Comparison of ENCODE assay signal across 16 cellular contexts in the genomic region with DNA sequence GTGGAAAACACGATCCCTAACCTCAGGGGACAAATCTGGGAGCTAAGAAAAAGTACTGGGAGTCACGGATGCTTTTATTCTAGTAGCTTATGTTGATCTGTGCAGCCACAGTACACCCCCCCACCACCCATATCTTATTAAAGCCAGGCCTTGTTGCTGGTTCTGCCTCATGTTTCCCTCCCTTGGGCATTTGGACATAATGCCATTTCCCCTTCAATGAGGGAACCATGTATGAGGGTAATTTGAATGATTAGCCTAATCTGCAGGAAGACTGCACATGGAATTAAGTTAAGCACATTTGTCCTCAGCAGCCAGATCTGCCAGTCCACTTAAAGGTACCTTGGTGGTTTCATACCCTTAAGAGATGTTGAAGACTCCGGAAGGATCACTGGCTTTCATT.
DNase-seq lines count a peak whose midpoint lies in the region; ATAC-seq, FAIRE-seq and TF ChIP-seq lines count a peak whose summit lies in the region.
"Had no signal": no experiment of that assay in that cellular context is flagged by ENCODE, and none has a peak within 500 bp of the region (broad histone marks: within the 10 kb centered on the region; RNA-seq: fewer than 3 reads in every experiment).

No MANE protein-coding gene starts in this region.

- H3K4me3 ChIP-seq in colonic mucosa (no peak overlapping the region), pancreas (no peak overlapping the region)
- H3K4me3 ChIP-seq: mucosa of descending colon had no signal

- H3K4me3 Mint-ChIP-seq in Calu3 (ENCODE audit: low read depth, unreplicated experiment): peak overlapping the region; percentile 36
- H3K4me3 Mint-ChIP-seq: central memory CD8-positive, alpha-beta T cell; stimulated activated naive B cell treated with anti-CD40 and anti-IgM and Interleukin-4, amounts not matched to agents 10 μg/mL and 1 μg/mL and 100 μg/mL, for 72 hours had no signal

- H3K27ac ChIP-seq in colonic mucosa: peak overlapping the region; percentile 84
- peak overlapping the region; percentile 9 to 81 (median 42) for H3K27ac ChIP-seq in pancreas

- ATAC-seq in pancreas (no peak), GM18867 (IDR thresholded peaks at IDR 0.05; ENCODE audit: unreplicated experiment) (no peak), left cardiac atrium (no peak)
- ATAC-seq: stimulated activated naive B cell treated with anti-CD40 and anti-IgM and Interleukin-4, amounts not matched to agents 10 μg/mL and 1 μg/mL and 100 μg/mL, for 72 hours had no signal

- H3K27ac Mint-ChIP-seq in Calu3 (ENCODE audit: unreplicated experiment): peak overlapping the region; percentile 98
- H3K27ac Mint-ChIP-seq: stimulated activated naive B cell treated with anti-CD40 and anti-IgM and Interleukin-4, amounts not matched to agents 10 μg/mL and 1 μg/mL and 100 μg/mL, for 72 hours had no signal

- TF ChIP-seq CTCF in Calu3 (IDR thresholded peaks at IDR 0.05; ENCODE audit: unreplicated experiment) (no peak), colonic mucosa (IDR thresholded peaks at IDR 0.05) (no peak), pancreas (IDR thresholded peaks at IDR 0.05) (no peak)

- no peaks in the 10 kb centered on the region for H3K9me3 ChIP-seq in colonic mucosa
- no peaks in the 10 kb centered on the region for H3K9me3 ChIP-seq in pancreas
- H3K9me3 ChIP-seq: mucosa of descending colon had no signal

- no peak for TF ChIP-seq POLR2A in GM12891 (IDR thresholded peaks at IDR 0.05; ENCODE audit: low read depth, low read length)

- peak overlapping the region in 1 of 2 donors; percentile 72 for H3K9ac ChIP-seq in colonic mucosa (ENCODE audit: low read depth in 2 of 2, low read length in 2 of 2)

- CTCF ChIA-PET in Calu3 (lab: Charles Lee): interaction anchor here (0.7 to 3.8 kb wide), 5 partner anchors 11 to 829 kb away, joined by 3 to 42 read pairs (median 10); partner anchors contain the start of gene ARHGAP26

- peaks cover 40% of the 10 kb centered on the region for H3K36me3 Mint-ChIP-seq in Calu3 (ENCODE audit: insufficient read depth, unreplicated experiment)

- H3K27me3 ChIP-seq in colonic mucosa: no peaks in the 10 kb centered on the region
- H3K27me3 ChIP-seq in pancreas: no peaks in the 10 kb centered on the region

- DNase-seq in Calu3: no peak
- peak; percentile 94 for DNase-seq in NCI-H82 (lab: John Stamatoyannopoulos, UW)
- DNase-seq in colonic mucosa: no peak
- no peak for DNase-seq in pancreas
- no peak for DNase-seq in germinal center (ENCODE audit: low spot score)
- no peak for DNase-seq in GM12891 (ENCODE audit: insufficient read length, low spot score)
- DNase-seq in left cardiac atrium: no peak
- DNase-seq: activated CD4-positive, alpha-beta T cell treated with anti-CD3 and anti-CD28 coated beads, Interleukin-2, amount 50 U/mL, for 1 hour; GOT3; NCI-H1105 treated with DMSO at 0.1 percent for 48 hours; occipital lobe; stimulated activated naive B cell treated with anti-CD40 and anti-IgM and Interleukin-4, amounts not matched to agents 10 μg/mL and 1 μg/mL and 100 μg/mL, for 72 hours; T-helper 1 cell had no signal

- BruUV-seq in Calu3 (replicated peaks; lab: Mats Ljungman, UMichigan): TSS peak; percentile 78

- H3K36me3 ChIP-seq in colonic mucosa (no peaks in the 10 kb centered on the region), pancreas (no peaks in the 10 kb centered on the region)

- intact Hi-C loops in Calu3 (cut with micrococcal nuclease; ENCODE audit: unreplicated experiment): no loop called here
- intact Hi-C loops in colonic mucosa (cut with DNase I): no loop called here
- intact Hi-C loops in pancreas (cut with DNase I): loop anchor here in 1 of 3 donors (10.0 kb wide), 1 partner anchor 117 kb away; no protein-coding TSS in a partner anchor
- intact Hi-C loops in left cardiac atrium (cut with DNase I): no loop called here

- no peaks in the 10 kb centered on the region for H3K9me3 Mint-ChIP-seq in Calu3 (ENCODE audit: low read depth, unreplicated experiment)
- H3K9me3 Mint-ChIP-seq: central memory CD8-positive, alpha-beta T cell; stimulated activated naive B cell treated with anti-CD40 and anti-IgM and Interleukin-4, amounts not matched to agents 10 μg/mL and 1 μg/mL and 100 μg/mL, for 72 hours had no signal

- no peaks in the 10 kb centered on the region for H3K27me3 Mint-ChIP-seq in Calu3 (ENCODE audit: unreplicated experiment)
- H3K27me3 Mint-ChIP-seq: central memory CD8-positive, alpha-beta T cell had no signal

- H3K4me1 ChIP-seq in colonic mucosa (peaks cover 52% of the 10 kb centered on the region), pancreas (peaks cover 31 to 72% (median 70%) of the 10 kb centered on the region in 3 donors)

- FAIRE-seq in pancreas (lab: Jason Lieb, UNC) (no peak), GM12891 (lab: Jason Lieb, UNC) (no peak)

- WGBS in pancreas, 2 donors: 62 to 65% methylated on average over 3 of the region's 3 CpGs

- peaks cover 93% of the 10 kb centered on the region for H3K4me1 Mint-ChIP-seq in Calu3 (ENCODE audit: low read depth, unreplicated experiment)

TF ChIP-seq in GM12891, 5 proteins besides CTCF, POLR2A, EP300 and RAD21:
- TF ChIP-seq POLR2AphosphoS5 (IDR thresholded peaks at IDR 0.05; ENCODE audit: low read depth, low read length) (no peak), PAX5 (IDR thresholded peaks at IDR 0.05; ENCODE audit: insufficient read depth, low read length, severe bottlenecking) (no peak), SPI1 (IDR thresholded peaks at IDR 0.05; ENCODE audit: low read depth, low read length) (no peak)
